8 cellular contexts compared by ENCODE assay signal in genomic region chr9:132670359-132670815, GRCh38. TPM values are rescaled to one million over a fixed set of nuclear protein-coding genes. Genes with fewer than 3 reads are reported as not detected.
DNase-seq lines count a peak whose midpoint lies in the region; ATAC-seq lines count a peak whose summit lies in the region.

TSS of gene GTF3C4 (plus strand) at chr9:132670464. CDS start at chr9:132670599, 135 bp downstream.

- no CpG with 5 or more reads among the region's 52 CpGs for WGBS in mesendoderm (ENCODE audit: extremely low coverage, insufficient coverage, low lambda C conversion rate)

- H3K4me3 ChIP-seq in ACC112 (ENCODE audit: low read depth, low read length) (peak within 1 kb of the TSS; percentile 99), mesendoderm (ENCODE audit: low read length) (peak within 1 kb of the TSS; percentile 99)
- H3K4me3 ChIP-seq in effector memory CD4-positive, alpha-beta T cell (ENCODE audit: insufficient read depth, low read depth, low read length, poor library complexity, severe bottlenecking): peak within 1 kb of the TSS; percentile 98

- H3K4me1 Mint-ChIP-seq in activated CD4-positive, alpha-beta memory T cell treated with anti-CD3 and anti-CD28 coated beads, Interleukin-2, amount 10 ng/mL, durations not matched to agents 7 days and 5 days: peaks cover 43% of the 10 kb centered on the region

- CTCF ChIA-PET in activated CD4-positive, alpha-beta memory T cell treated with anti-CD3 and anti-CD28 coated beads, Interleukin-2, amount 10 ng/mL, durations not matched to agents 7 days and 5 days (lab: Charles Lee): interaction anchor here (0.9 to 1.6 kb wide), 7 partner anchors 9 to 360 kb away, joined by 3 to 5 read pairs (median 4); partner anchors contain the start of gene GTF3C5

- H4K5ac ChIP-seq in mesendoderm (ENCODE audit: low read length): peak within 1 kb of the TSS; percentile 97

- H2BK5ac ChIP-seq in mesendoderm (ENCODE audit: low read length): peak within 1 kb of the TSS; percentile 98

- H3K4me2 ChIP-seq in mesendoderm (ENCODE audit: low read length): peak within 1 kb of the TSS; percentile 84

- no peak within 1 kb of the TSS for H2BK15ac ChIP-seq in mesendoderm (replicated peaks; ENCODE audit: low read depth)

- peak within 1 kb of the TSS; percentile 100 for H3K56ac ChIP-seq in mesendoderm (ENCODE audit: low read length)

- peak within 1 kb of the TSS; percentile 99 for H3K23ac ChIP-seq in mesendoderm (ENCODE audit: low read length)

- H4K8ac ChIP-seq in mesendoderm (ENCODE audit: low read depth, low read length): no peak within 1 kb of the TSS

- peak within 1 kb of the TSS; percentile 89 for H2AK5ac ChIP-seq in mesendoderm (ENCODE audit: low read length)

- peak within 1 kb of the TSS; percentile 95 for H3K27ac ChIP-seq in ACC112 (ENCODE audit: low read depth, low read length)
- peak within 1 kb of the TSS; percentile 99 for H3K27ac ChIP-seq in effector memory CD4-positive, alpha-beta T cell (ENCODE audit: insufficient read depth, low read length, poor library complexity, severe bottlenecking)
- peak within 1 kb of the TSS; percentile 99 for H3K27ac ChIP-seq in mesendoderm (ENCODE audit: low read depth, low read length)

- H3K9me3 Mint-ChIP-seq in activated CD4-positive, alpha-beta memory T cell treated with anti-CD3 and anti-CD28 coated beads, Interleukin-2, amount 10 ng/mL, durations not matched to agents 7 days and 5 days: no peaks in the 10 kb centered on the region

- DNase-seq in NCI-H69 (lab: John Stamatoyannopoulos, UW) (peak; percentile 91), mesendoderm (no peak)
- peak; percentile 86 for DNase-seq in activated CD4-positive, alpha-beta memory T cell treated with anti-CD3 and anti-CD28 coated beads, Interleukin-2, amount 10 ng/mL, durations not matched to agents 7 days and 5 days
- DNase-seq in effector memory CD4-positive, alpha-beta T cell: peak; percentile 75 to 81 (median 77)
- peak; percentile 68 for DNase-seq in stimulated activated CD8-positive, alpha-beta memory T cell treated with anti-CD3 and anti-CD28 coated beads, Interleukin-15, amount 100 ng/mL, for 1 hour (ENCODE audit: low read depth)

- H3K9me3 ChIP-seq in effector memory CD4-positive, alpha-beta T cell (ENCODE audit: control insufficient read depth, low read length): no peaks in the 10 kb centered on the region

- H2AFZ ChIP-seq in ACC112 (ENCODE audit: low read length, unreplicated experiment): peak within 1 kb of the TSS; percentile 98

- H3K27me3 Mint-ChIP-seq in activated CD4-positive, alpha-beta memory T cell treated with anti-CD3 and anti-CD28 coated beads, Interleukin-2, amount 10 ng/mL, durations not matched to agents 7 days and 5 days: no peaks in the 10 kb centered on the region

- H3K79me1 ChIP-seq in mesendoderm (ENCODE audit: low read length): peaks cover 5% of the 10 kb centered on the region

- H3K4me1 ChIP-seq in ACC112 (ENCODE audit: control insufficient read depth, insufficient read depth, low read length, unreplicated experiment) (peaks cover 33% of the 10 kb centered on the region), mesendoderm (ENCODE audit: control insufficient read depth, low read depth, low read length) (peaks cover 3% of the 10 kb centered on the region)
- H3K4me1 ChIP-seq in effector memory CD4-positive, alpha-beta T cell (ENCODE audit: control insufficient read depth, insufficient read depth, low read length, poor library complexity, severe bottlenecking): peaks cover 20% of the 10 kb centered on the region

- H2BK120ac ChIP-seq in mesendoderm (ENCODE audit: low read depth, low read length): peak within 1 kb of the TSS; percentile 31

- ATAC-seq in GM18873 (IDR thresholded peaks at IDR 0.05; ENCODE audit: low FRiP score, unreplicated experiment): peak; percentile 39
- ATAC-seq in HG03108 (IDR thresholded peaks at IDR 0.05; ENCODE audit: unreplicated experiment): peak; percentile 51

- peaks cover 11% of the 10 kb centered on the region for H3K36me3 Mint-ChIP-seq in activated CD4-positive, alpha-beta memory T cell treated with anti-CD3 and anti-CD28 coated beads, Interleukin-2, amount 10 ng/mL, durations not matched to agents 7 days and 5 days (ENCODE audit: low read depth)

- H3K27me3 ChIP-seq in ACC112 (ENCODE audit: insufficient read depth, low read length) (no peaks in the 10 kb centered on the region), mesendoderm (ENCODE audit: insufficient read depth, low read length, poor library complexity) (no peaks in the 10 kb centered on the region)
- no peaks in the 10 kb centered on the region for H3K27me3 ChIP-seq in effector memory CD4-positive, alpha-beta T cell (replicated peaks; ENCODE audit: control insufficient read depth, insufficient read depth, low read length, poor library complexity, severe bottlenecking)

- peak within 1 kb of the TSS; percentile 83 for H3K4me3 Mint-ChIP-seq in activated CD4-positive, alpha-beta memory T cell treated with anti-CD3 and anti-CD28 coated beads, Interleukin-2, amount 10 ng/mL, durations not matched to agents 7 days and 5 days

- peak within 1 kb of the TSS; percentile 77 for H3K18ac ChIP-seq in mesendoderm (ENCODE audit: low read length)

- H3K27ac Mint-ChIP-seq in activated CD4-positive, alpha-beta memory T cell treated with anti-CD3 and anti-CD28 coated beads, Interleukin-2, amount 10 ng/mL, durations not matched to agents 7 days and 5 days: peak within 1 kb of the TSS; percentile 85

- H3K36me3 ChIP-seq in ACC112 (ENCODE audit: insufficient read depth, low read length): peaks cover 7% of the 10 kb centered on the region; the same call in 1 of the 2 replicates
- peaks cover 4% of the 10 kb centered on the region for H3K36me3 ChIP-seq in effector memory CD4-positive, alpha-beta T cell (ENCODE audit: control insufficient read depth, insufficient read depth, low read length)
- H3K36me3 ChIP-seq in mesendoderm (ENCODE audit: control insufficient read depth, insufficient read depth, low read length): no peaks in the 10 kb centered on the region

- H3K4ac ChIP-seq in mesendoderm (ENCODE audit: low read depth, low read length): peak within 1 kb of the TSS; percentile 93

- peaks cover 81% of the 10 kb centered on the region for H3K79me2 ChIP-seq in ACC112 (ENCODE audit: control insufficient read depth, insufficient read depth, low read length, unreplicated experiment)
- H3K79me2 ChIP-seq in mesendoderm (ENCODE audit: control insufficient read depth, insufficient read depth, low read length): peaks cover 70% of the 10 kb centered on the region

- H3K9ac ChIP-seq in mesendoderm (ENCODE audit: low read length): peak within 1 kb of the TSS; percentile 99

- POLR2A ChIA-PET in activated CD4-positive, alpha-beta memory T cell treated with anti-CD3 and anti-CD28 coated beads, Interleukin-2, amount 10 ng/mL, durations not matched to agents 7 days and 5 days (lab: Charles Lee): interaction anchor here (0.8 to 4.3 kb wide), 28 partner anchors 9 to 1545 kb away, joined by 3 to 33 read pairs (median 4); partner anchors contain the start of genes AK8, CFAP77, NUP214 and SETX

RNA-seq across cellular contexts. Expression of gene GTF3C4, which starts in this region (rescaled TPM):
- total RNA-seq in activated CD4-positive, alpha-beta memory T cell treated with anti-CD3 and anti-CD28 coated beads, Interleukin-2, amount 10 ng/mL, durations not matched to agents 7 days and 5 days: 10 to 100 TPM; 11.8 to 13.0 TPM
- polyA plus RNA-seq in mesendoderm (2013, experiment 1 of 2): 27.4 TPM
- polyA plus RNA-seq in mesendoderm (2013, experiment 2 of 2): 26.7 TPM
